In genomic region chr3:129735638-129736037, GRCh38 we compare ENCODE assay signal across 18 cellular contexts.
DNase-seq lines count a peak whose midpoint lies in the region; ATAC-seq and TF ChIP-seq lines count a peak whose summit lies in the region.
"Had no signal": no experiment of that assay in that cellular context is flagged by ENCODE, and none has a peak within 500 bp of the region (broad histone marks: within the 10 kb centered on the region; RNA-seq: fewer than 3 reads in every experiment).

No MANE protein-coding gene starts in this region.

- no peaks in the 10 kb centered on the region for H3K9me3 Mint-ChIP-seq in progenitor cell of endocrine pancreas (ENCODE audit: low read depth)
- H3K9me3 Mint-ChIP-seq: CD8-positive, alpha-beta memory T cell had no signal

- peak overlapping the region; percentile 73 for H3K27ac Mint-ChIP-seq in progenitor cell of endocrine pancreas

- ATAC-seq in left ventricle myocardium superior = peak; percentile 21
- no peak for ATAC-seq in Right ventricle myocardium superior (ENCODE audit: poor library complexity)
- ATAC-seq: A549, GM12878, K562 had no signal

- no peak for TF ChIP-seq CTCF in progenitor cell of endocrine pancreas (IDR thresholded peaks at IDR 0.05; ENCODE audit: unreplicated experiment)

- intact Hi-C loops in left ventricle myocardium superior (cut with micrococcal nuclease) = no loop called here
- intact Hi-C loops in Right ventricle myocardium superior (cut with DNase I) = no loop called here

- in situ Hi-C loops in ACHN (cut with HindIII; ENCODE audit: low pct_ligation_motif_present, low pct_unique_long_range_greater_than_20kb, low sequenced_read_pairs) = no loop called here

- peaks cover 5% of the 10 kb centered on the region for H3K36me3 Mint-ChIP-seq in progenitor cell of endocrine pancreas (ENCODE audit: insufficient read depth)

- no peak overlapping the region for H3K4me3 Mint-ChIP-seq in progenitor cell of endocrine pancreas (ENCODE audit: low read depth)
- H3K4me3 Mint-ChIP-seq: CD8-positive, alpha-beta memory T cell had no signal

- peaks cover 10% of the 10 kb centered on the region for H3K4me1 Mint-ChIP-seq in progenitor cell of endocrine pancreas (ENCODE audit: low read depth)

- no peaks in the 10 kb centered on the region for H3K27me3 Mint-ChIP-seq in progenitor cell of endocrine pancreas
- H3K27me3 Mint-ChIP-seq: CD8-positive, alpha-beta memory T cell had no signal

- DNase-seq in left ventricle myocardium superior = no peak
- DNase-seq in Right ventricle myocardium superior = no peak
- peak; percentile 37 for DNase-seq in cerebellum (ENCODE audit: low spot score)
- DNase-seq in progenitor cell of endocrine pancreas (ENCODE audit: low spot score, unreplicated experiment) = no peak
- no peak for DNase-seq in ACHN
- no peak for DNase-seq in D341Med (ENCODE audit: low spot score)
- DNase-seq in DMS153 treated with DMSO at 0.1 percent for 48 hours (lab: John Stamatoyannopoulos, UW; ENCODE audit: unreplicated experiment) = no peak
- DNase-seq in stimulated activated CD8-positive, alpha-beta memory T cell treated with anti-CD3 and anti-CD28 coated beads, Interleukin-4, amount 100 ng/mL, for 48 hours = no peak
- DNase-seq: CD8-positive, alpha-beta memory T cell; COR-L47; DMS79; GF-D8; GM23248; HCEC 1CT; IMR-90 had no signal
